Comparison of ENCODE assay signal across 8 cellular contexts in the genomic region with DNA sequence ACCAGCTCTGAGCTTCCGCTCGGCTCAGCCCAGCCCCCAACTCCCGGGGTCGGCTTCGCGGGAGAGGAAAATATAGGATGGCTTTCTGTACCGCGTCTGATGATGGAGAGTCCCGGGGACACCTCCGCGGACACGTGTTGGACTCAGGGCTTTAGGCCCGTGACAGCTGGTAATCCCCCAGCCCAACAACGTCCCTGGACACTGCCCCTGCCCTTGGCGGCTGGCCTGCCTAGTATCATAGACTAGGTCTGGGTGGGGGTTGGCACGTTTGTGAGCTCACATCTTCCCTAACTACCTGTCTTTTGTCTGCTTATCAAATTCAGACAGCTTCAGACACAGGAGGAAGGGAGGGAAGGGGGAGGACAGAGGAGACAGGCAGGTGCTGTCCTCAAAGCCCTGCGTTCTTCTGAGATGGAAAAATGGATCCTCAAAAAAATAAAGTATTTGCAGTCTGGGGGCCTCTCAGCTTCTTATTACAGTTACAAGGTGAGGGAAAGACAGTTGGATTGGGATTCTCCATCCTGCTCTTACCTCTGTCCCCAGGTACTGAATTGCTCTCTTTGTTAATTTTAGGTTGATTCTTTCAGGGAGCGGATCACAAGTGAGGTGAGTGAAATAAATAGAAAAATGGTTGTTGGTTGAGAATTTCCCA. TPM values are rescaled to one million over a fixed set of nuclear protein-coding genes. Genes with fewer than 3 reads are reported as not detected.
DNase-seq lines count a peak whose midpoint lies in the region; ATAC-seq, FAIRE-seq and TF ChIP-seq lines count a peak whose summit lies in the region.

No MANE protein-coding gene starts in this region.

- ATAC-seq in HG03095 (IDR thresholded peaks at IDR 0.05; ENCODE audit: unreplicated experiment) (peak; percentile 13), HepG2 (peak; percentile 28)

- DNase-seq in Caco-2 = no peak
- no peak for DNase-seq in astrocyte of the spinal cord (ENCODE audit: low read depth, low spot score)
- no peak for DNase-seq in HepG2 (ENCODE audit: low spot score)
- no peak for DNase-seq in tibial nerve (ENCODE audit: low spot score in 2 of 2)
- DNase-seq in activated gamma-delta T cell (lab: John Stamatoyannopoulos, UW) = no peak
- no peak for DNase-seq in SK-N-DZ (ENCODE audit: low spot score)
- DNase-seq in NCI-H2227 treated with DMSO at 0.1 percent for 48 hours (lab: John Stamatoyannopoulos, UW) = no peak

- 0 out of 2 replicates have a peak, but pooled peaks cover 14% of the 10 kb centered on the region for H3K4me1 ChIP-seq in Caco-2
- H3K4me1 ChIP-seq in HepG2 (ENCODE audit: insufficient read depth, low read length) = peaks cover 40% of the 10 kb centered on the region
- peaks cover 0 to 36% (median 14%) of the 10 kb centered on the region in 4 donors for H3K4me1 ChIP-seq in tibial nerve

- in situ Hi-C loops in astrocyte of the spinal cord (cut with HindIII; ENCODE audit: low sequenced_read_pairs) (no loop called here), HepG2 (cut with HindIII; ENCODE audit: extremely low pct_ligation_motif_present, low pct_unique_long_range_greater_than_20kb) (no loop called here)

- H3K4me3 ChIP-seq in Caco-2 (ENCODE audit: low read depth, low read length) = peak overlapping the region; percentile 97
- H3K4me3 ChIP-seq in astrocyte of the spinal cord (ENCODE audit: low read depth, low read length) = peak overlapping the region; percentile 100
- peak overlapping the region; percentile 92 to 98 (median 92) for H3K4me3 ChIP-seq in HepG2 (replicated peaks in 1 of 3; ENCODE audit: insufficient read depth in 1 of 3, low read depth in 2 of 3, low read length in 3 of 3)
- peak overlapping the region; percentile 52 to 96 (median 76) for H3K4me3 ChIP-seq in tibial nerve

- peak overlapping the region; percentile 94 for H3K9ac ChIP-seq in HepG2 (ENCODE audit: insufficient read depth, low read depth, low read length)

- TF ChIP-seq CTCF in Caco-2 (IDR thresholded peaks at IDR 0.05; ENCODE audit: insufficient read depth in 1 of 2, low read depth in 1 of 2, low read length in 1 of 2, severe bottlenecking in 1 of 2, unreplicated experiment in 1 of 2) (no peak), astrocyte of the spinal cord (IDR thresholded peaks at IDR 0.05; ENCODE audit: low read depth, low read length) (no peak), HepG2 (CRISPR knock-in tag; IDR thresholded peaks at IDR 0.05) (no peak), tibial nerve (IDR thresholded peaks at IDR 0.05) (no peak)

- no peaks in the 10 kb centered on the region for H4K20me1 ChIP-seq in HepG2 (ENCODE audit: insufficient read depth, low read length)

- no peak for FAIRE-seq in HepG2 (lab: Jason Lieb, UNC)

- intact Hi-C loops in Caco-2 (cut with micrococcal nuclease; ENCODE audit: unreplicated experiment) = no loop called here
- intact Hi-C loops in HepG2 (cut with micrococcal nuclease; ENCODE audit: unreplicated experiment) = loop anchor here (5.0 kb wide), 1 partner anchor 163 kb away; the partner anchor contains the start of gene RPL27

- H3K36me3 Mint-ChIP-seq in Caco-2 (ENCODE audit: insufficient read depth, unreplicated experiment) = peaks cover 58% of the 10 kb centered on the region

- no peaks in the 10 kb centered on the region for H3K27me3 ChIP-seq in Caco-2 (replicated peaks; ENCODE audit: control insufficient read depth, insufficient read depth, low read length)
- no peaks in the 10 kb centered on the region; a peak in 1 of 5 replicates for H3K27me3 ChIP-seq in HepG2 (ENCODE audit: control insufficient read depth in 1 of 2, insufficient read depth in 2 of 2, low read length in 2 of 2)
- H3K27me3 ChIP-seq in tibial nerve = no peaks in the 10 kb centered on the region

- peak overlapping the region; percentile 91 for H3K4me3 Mint-ChIP-seq in Caco-2 (ENCODE audit: unreplicated experiment)

- no peak overlapping the region for H2AFZ ChIP-seq in HepG2 (ENCODE audit: low read length)

- TF ChIP-seq EP300 in HepG2 (IDR thresholded peaks at IDR 0.05; ENCODE audit: low read depth in 2 of 2, low read length in 2 of 2) (no peak), HepG2 (CRISPR knock-in tag; IDR thresholded peaks at IDR 0.05; ENCODE audit: borderline replicate concordance) (no peak), tibial nerve (IDR thresholded peaks at IDR 0.05) (no peak)

- CTCF ChIA-PET in Caco-2 (lab: Charles Lee) (interaction anchor here (0.6 to 1.4 kb wide), 6 partner anchors 9 to 485 kb away, joined by 3 to 11 read pairs (median 4); partner anchors contain the start of gene BECN1), HepG2 (lab: Yijun Ruan, JAX; ENCODE audit: low intra/inter-chr PET ratio, low total read pairs) (no interaction called here)

- no peaks in the 10 kb centered on the region for H3K4me1 Mint-ChIP-seq in Caco-2 (ENCODE audit: low read depth, unreplicated experiment)

- H3K4me2 ChIP-seq in HepG2 (ENCODE audit: low read depth, low read length) = peak overlapping the region; percentile 92

- H3K27ac ChIP-seq in HepG2 (ENCODE audit: extremely low read length, insufficient read depth, low read length) (peak overlapping the region; percentile 90), tibial nerve (peak overlapping the region; percentile 44 to 90 (median 88))

- H3K9me3 Mint-ChIP-seq in Caco-2 (ENCODE audit: unreplicated experiment) = no peaks in the 10 kb centered on the region

- POLR2A ChIA-PET in Caco-2 (lab: Charles Lee) = interaction anchor here (0.6 to 1.8 kb wide), 6 partner anchors 9 to 164 kb away, joined by 3 to 19 read pairs (median 5); partner anchors contain the start of genes BECN1, RPL27 and VPS25
- POLR2A ChIA-PET in HepG2 (lab: Yijun Ruan, JAX) = interaction anchor here (0.6 to 5.9 kb wide), 23 partner anchors 9 to 256 kb away, joined by 3 to 73 read pairs (median 5); partner anchors contain the start of genes AOC2, BECN1, CNTD1 and COA3

- peaks cover 38% of the 10 kb centered on the region for H3K79me2 ChIP-seq in HepG2 (ENCODE audit: insufficient read depth, low read length)

- no peak for TF ChIP-seq POLR2A in HepG2 (IDR thresholded peaks at IDR 0.05; ENCODE audit: insufficient read depth in 1 of 2, low read depth in 2 of 2, low read length in 2 of 2)
- TF ChIP-seq POLR2A in tibial nerve (IDR thresholded peaks at IDR 0.05) = no peak

- H3K36me3 ChIP-seq in Caco-2 (ENCODE audit: control insufficient read depth, insufficient read depth, low read length) (peaks cover 6% of the 10 kb centered on the region), HepG2 (replicated peaks in 1 of 2; ENCODE audit: control insufficient read depth in 1 of 2, insufficient read depth in 2 of 2, low read length in 2 of 2) (peaks cover 15 to 29% of the 10 kb centered on the region in 2 experiments), tibial nerve (peaks cover 0 to 41% (median 19%) of the 10 kb centered on the region in 3 donors)

- TSS peak; percentile 53 for BruUV-seq in Caco-2 (replicated peaks; lab: Mats Ljungman, UMichigan)
- BruUV-seq in HepG2 (replicated peaks; lab: Mats Ljungman, UMichigan) = TSS peak; percentile 80

- 5% methylated on average over 18 of the region's 18 CpGs for WGBS in HepG2 (ENCODE audit: low lambda C conversion rate)
- WGBS in tibial nerve, 2 donors = 6 to 11% methylated on average over 10 to 16 of the region's 18 CpGs

- H3K27me3 Mint-ChIP-seq in Caco-2 (ENCODE audit: insufficient read depth, unreplicated experiment) = no peaks in the 10 kb centered on the region

- peak overlapping the region; percentile 95 for H3K27ac Mint-ChIP-seq in Caco-2 (ENCODE audit: unreplicated experiment)

- no peaks in the 10 kb centered on the region for H3K9me3 ChIP-seq in Caco-2
- no peaks in the 10 kb centered on the region for H3K9me3 ChIP-seq in HepG2 (ENCODE audit: low read length)
- no peaks in the 10 kb centered on the region for H3K9me3 ChIP-seq in tibial nerve

- TF ChIP-seq RAD21 in HepG2 (CRISPR knock-in tag; IDR thresholded peaks at IDR 0.05) = no peak

RNA-seq across cellular contexts. Expression of gene PSME3, which starts 0.7 kb away (rescaled TPM):
- total RNA-seq in Caco-2 (2022) (195 and 197 TPM in 2 replicates), HepG2 (2016; rRNA removed; fragmentation: Illumina TruSeq; extraction: Trizol) (135 and 202 TPM in 2 replicates), tibial nerve (10 to 100 TPM; 42.2 to 86.7 (median 53.7) TPM)
- total RNA-seq in HepG2 (2016; cell fraction: cytosol; rRNA removed; fragmentation: Illumina TruSeq; extraction: Trizol; ENCODE audit: low read depth) = 57.2 and 65.9 TPM in 2 replicates
- 137 and 184 TPM in 2 replicates for total RNA-seq in HepG2 (2016; cell fraction: insoluble cytoplasmic fraction; rRNA removed; fragmentation: Illumina TruSeq; extraction: Trizol)
- total RNA-seq in HepG2 (2016; cell fraction: membrane; rRNA removed; fragmentation: Illumina TruSeq; extraction: Trizol) = 87.8 and 99.6 TPM in 2 replicates
- 85.8 and 91.0 TPM in 2 replicates for total RNA-seq in HepG2 (2016; cell fraction: nucleus; rRNA removed; fragmentation: Illumina TruSeq; extraction: Trizol)
- 61.5 and 66.3 TPM in 2 replicates for polyA plus RNA-seq in HepG2 (2011; rRNA removed)
- 46.2 and 72.9 TPM in 2 replicates for polyA plus RNA-seq in HepG2 (2011; cell fraction: cytosol; rRNA removed)
- 54.8 and 72.6 TPM in 2 replicates for polyA plus RNA-seq in HepG2 (2011; cell fraction: nucleus; rRNA removed)
- polyA plus RNA-seq in HepG2 (2012) = 70.9 and 82.9 TPM in 2 replicates
- 40.6 and 52.7 TPM in 2 replicates for polyA plus RNA-seq in HepG2 (2016; cell fraction: cytosol; fragmentation: Illumina TruSeq; extraction: Trizol; ENCODE audit: low read depth)
- polyA plus RNA-seq in HepG2 (2016; cell fraction: insoluble cytoplasmic fraction; fragmentation: Illumina TruSeq; extraction: Trizol; ENCODE audit: low read depth) = 192 and 233 TPM in 2 replicates
- 79.0 and 86.8 TPM in 2 replicates for polyA plus RNA-seq in HepG2 (2016; cell fraction: membrane; fragmentation: Illumina TruSeq; extraction: Trizol; ENCODE audit: low read depth)
- 115 and 117 TPM in 2 replicates for polyA plus RNA-seq in HepG2 (2016; cell fraction: nucleus; fragmentation: Illumina TruSeq; extraction: Trizol; ENCODE audit: insufficient read depth, low read depth)
- 45.3 and 91.4 TPM in 2 replicates for polyA minus RNA-seq in HepG2 (2011; rRNA and poly(A)+ RNA removed; ENCODE audit: low replicate concordance)
- 33.7 and 38.2 TPM in 2 replicates for polyA minus RNA-seq in HepG2 (2011; cell fraction: cytosol; rRNA and poly(A)+ RNA removed)
- polyA minus RNA-seq in HepG2 (2011; cell fraction: nucleus; rRNA and poly(A)+ RNA removed) = 50.2 and 71.4 TPM in 2 replicates
- polyA plus RNA-seq in SK-N-DZ (2014; cell fraction: cytosol; rRNA removed) = 145 and 162 TPM in 2 replicates
- polyA plus RNA-seq in SK-N-DZ (2014; cell fraction: nucleus; rRNA removed) = 84.6 and 105 TPM in 2 replicates

RNA-seq across cellular contexts. Expression of gene BECN1, which starts 9.8 kb away (rescaled TPM):
- total RNA-seq in Caco-2 (2022) (82.0 and 82.7 TPM in 2 replicates), HepG2 (2016; rRNA removed; fragmentation: Illumina TruSeq; extraction: Trizol) (97.2 and 109 TPM in 2 replicates), tibial nerve (100 to 1,000 TPM in 1 of 4 donors, 10 to 100 TPM in 3; 76.7 to 104 (median 80.4) TPM)
- 55.5 and 62.2 TPM in 2 replicates for total RNA-seq in HepG2 (2016; cell fraction: cytosol; rRNA removed; fragmentation: Illumina TruSeq; extraction: Trizol; ENCODE audit: low read depth)
- total RNA-seq in HepG2 (2016; cell fraction: insoluble cytoplasmic fraction; rRNA removed; fragmentation: Illumina TruSeq; extraction: Trizol) = 93.4 and 107 TPM in 2 replicates
- 110 and 130 TPM in 2 replicates for total RNA-seq in HepG2 (2016; cell fraction: membrane; rRNA removed; fragmentation: Illumina TruSeq; extraction: Trizol)
- 64.5 and 67.5 TPM in 2 replicates for total RNA-seq in HepG2 (2016; cell fraction: nucleus; rRNA removed; fragmentation: Illumina TruSeq; extraction: Trizol)
- 77.1 and 82.1 TPM in 2 replicates for polyA plus RNA-seq in HepG2 (2011; rRNA removed)
- 56.9 and 59.6 TPM in 2 replicates for polyA plus RNA-seq in HepG2 (2011; cell fraction: cytosol; rRNA removed)
- polyA plus RNA-seq in HepG2 (2011; cell fraction: nucleus; rRNA removed) = 82.7 and 86.2 TPM in 2 replicates
- 71.0 and 75.9 TPM in 2 replicates for polyA plus RNA-seq in HepG2 (2012)
- polyA plus RNA-seq in HepG2 (2016; cell fraction: cytosol; fragmentation: Illumina TruSeq; extraction: Trizol; ENCODE audit: low read depth) = 51.4 and 75.4 TPM in 2 replicates
- polyA plus RNA-seq in HepG2 (2016; cell fraction: insoluble cytoplasmic fraction; fragmentation: Illumina TruSeq; extraction: Trizol; ENCODE audit: low read depth) = 112 and 124 TPM in 2 replicates
- 93.2 and 107 TPM in 2 replicates for polyA plus RNA-seq in HepG2 (2016; cell fraction: membrane; fragmentation: Illumina TruSeq; extraction: Trizol; ENCODE audit: low read depth)
- 109 and 113 TPM in 2 replicates for polyA plus RNA-seq in HepG2 (2016; cell fraction: nucleus; fragmentation: Illumina TruSeq; extraction: Trizol; ENCODE audit: insufficient read depth, low read depth)
- polyA minus RNA-seq in HepG2 (2011; rRNA and poly(A)+ RNA removed; ENCODE audit: low replicate concordance) = 64.5 and 76.4 TPM in 2 replicates
- polyA minus RNA-seq in HepG2 (2011; cell fraction: cytosol; rRNA and poly(A)+ RNA removed) = 28.1 and 41.1 TPM in 2 replicates
- 93.6 and 112 TPM in 2 replicates for polyA minus RNA-seq in HepG2 (2011; cell fraction: nucleus; rRNA and poly(A)+ RNA removed)
- 58.3 and 59.5 TPM in 2 replicates for polyA plus RNA-seq in SK-N-DZ (2014; cell fraction: cytosol; rRNA removed)
- 80.2 and 111 TPM in 2 replicates for polyA plus RNA-seq in SK-N-DZ (2014; cell fraction: nucleus; rRNA removed)

RNA-seq across cellular contexts. Expression of gene AOC2, which starts 10.5 kb away (rescaled TPM):
- total RNA-seq in Caco-2 (2022) (3.7 and 4.2 TPM in 2 replicates), HepG2 (2016; rRNA removed; fragmentation: Illumina TruSeq; extraction: Trizol) (0.55 and 1.2 TPM in 2 replicates), tibial nerve (1 to 10 TPM; 2.0 to 3.3 (median 3.0) TPM)
- not detected in 2 replicates for total RNA-seq in HepG2 (2016; cell fraction: cytosol; rRNA removed; fragmentation: Illumina TruSeq; extraction: Trizol; ENCODE audit: low read depth)
- total RNA-seq in HepG2 (2016; cell fraction: insoluble cytoplasmic fraction; rRNA removed; fragmentation: Illumina TruSeq; extraction: Trizol) = 0.30 and 1.3 TPM in 2 replicates
- total RNA-seq in HepG2 (2016; cell fraction: membrane; rRNA removed; fragmentation: Illumina TruSeq; extraction: Trizol) = 0.31 and 0.38 TPM in 2 replicates
- 2.2 and 3.5 TPM in 2 replicates for total RNA-seq in HepG2 (2016; cell fraction: nucleus; rRNA removed; fragmentation: Illumina TruSeq; extraction: Trizol)
- polyA plus RNA-seq in HepG2 (2011; rRNA removed) = 3.3 and 5.1 TPM in 2 replicates
- polyA plus RNA-seq in HepG2 (2011; cell fraction: cytosol; rRNA removed) = 1.7 TPM in 2 replicates
- polyA plus RNA-seq in HepG2 (2011; cell fraction: nucleus; rRNA removed) = 21.9 and 26.2 TPM in 2 replicates
- 2.7 and 9.2 TPM in 2 replicates for polyA plus RNA-seq in HepG2 (2012)
- polyA plus RNA-seq in HepG2 (2016; cell fraction: cytosol; fragmentation: Illumina TruSeq; extraction: Trizol; ENCODE audit: low read depth) = 0.10 and 0.19 TPM in 2 replicates
- 0.66 and 0.95 TPM in 2 replicates for polyA plus RNA-seq in HepG2 (2016; cell fraction: insoluble cytoplasmic fraction; fragmentation: Illumina TruSeq; extraction: Trizol; ENCODE audit: low read depth)
- polyA plus RNA-seq in HepG2 (2016; cell fraction: membrane; fragmentation: Illumina TruSeq; extraction: Trizol; ENCODE audit: low read depth) = 0.24 and 0.30 TPM in 2 replicates
- 5.9 and 6.2 TPM in 2 replicates for polyA plus RNA-seq in HepG2 (2016; cell fraction: nucleus; fragmentation: Illumina TruSeq; extraction: Trizol; ENCODE audit: insufficient read depth, low read depth)
- 5.1 and 5.5 TPM in 2 replicates for polyA minus RNA-seq in HepG2 (2011; rRNA and poly(A)+ RNA removed; ENCODE audit: low replicate concordance)
- 0.26 and 0.59 TPM in 2 replicates for polyA minus RNA-seq in HepG2 (2011; cell fraction: cytosol; rRNA and poly(A)+ RNA removed)
- polyA minus RNA-seq in HepG2 (2011; cell fraction: nucleus; rRNA and poly(A)+ RNA removed) = 9.8 and 10.3 TPM in 2 replicates
- 0.41 TPM in 1 of 2 replicates, not detected in the other for polyA plus RNA-seq in SK-N-DZ (2014; cell fraction: cytosol; rRNA removed)
- 0.49 and 1.3 TPM in 2 replicates for polyA plus RNA-seq in SK-N-DZ (2014; cell fraction: nucleus; rRNA removed)

RNA-seq across cellular contexts. Expression of gene AOC3, which starts 17.1 kb away (rescaled TPM):
- 0.49 and 0.93 TPM in 2 replicates for total RNA-seq in Caco-2 (2022)
- total RNA-seq in HepG2 (2016; rRNA removed; fragmentation: Illumina TruSeq; extraction: Trizol) = 8.7 and 10.4 TPM in 2 replicates
- 1.1 and 1.3 TPM in 2 replicates for total RNA-seq in HepG2 (2016; cell fraction: cytosol; rRNA removed; fragmentation: Illumina TruSeq; extraction: Trizol; ENCODE audit: low read depth)
- total RNA-seq in HepG2 (2016; cell fraction: insoluble cytoplasmic fraction; rRNA removed; fragmentation: Illumina TruSeq; extraction: Trizol) = 8.4 and 9.5 TPM in 2 replicates
- 5.2 and 5.4 TPM in 2 replicates for total RNA-seq in HepG2 (2016; cell fraction: membrane; rRNA removed; fragmentation: Illumina TruSeq; extraction: Trizol)
- 5.4 and 5.6 TPM in 2 replicates for total RNA-seq in HepG2 (2016; cell fraction: nucleus; rRNA removed; fragmentation: Illumina TruSeq; extraction: Trizol)
- polyA plus RNA-seq in HepG2 (2011; rRNA removed) = 51.7 and 61.0 TPM in 2 replicates
- polyA plus RNA-seq in HepG2 (2011; cell fraction: cytosol; rRNA removed) = 41.8 and 51.7 TPM in 2 replicates
- 46.4 and 56.2 TPM in 2 replicates for polyA plus RNA-seq in HepG2 (2011; cell fraction: nucleus; rRNA removed)
- polyA plus RNA-seq in HepG2 (2012) = 44.7 and 61.7 TPM in 2 replicates
- polyA plus RNA-seq in HepG2 (2016; cell fraction: cytosol; fragmentation: Illumina TruSeq; extraction: Trizol; ENCODE audit: low read depth) = 2.7 and 3.3 TPM in 2 replicates
- polyA plus RNA-seq in HepG2 (2016; cell fraction: insoluble cytoplasmic fraction; fragmentation: Illumina TruSeq; extraction: Trizol; ENCODE audit: low read depth) = 21.1 and 22.0 TPM in 2 replicates
- polyA plus RNA-seq in HepG2 (2016; cell fraction: membrane; fragmentation: Illumina TruSeq; extraction: Trizol; ENCODE audit: low read depth) = 6.6 and 6.7 TPM in 2 replicates
- 18.7 and 18.9 TPM in 2 replicates for polyA plus RNA-seq in HepG2 (2016; cell fraction: nucleus; fragmentation: Illumina TruSeq; extraction: Trizol; ENCODE audit: insufficient read depth, low read depth)
- polyA minus RNA-seq in HepG2 (2011; rRNA and poly(A)+ RNA removed; ENCODE audit: low replicate concordance) = 0.51 and 56.5 TPM in 2 replicates
- 13.8 and 20.0 TPM in 2 replicates for polyA minus RNA-seq in HepG2 (2011; cell fraction: cytosol; rRNA and poly(A)+ RNA removed)
- polyA minus RNA-seq in HepG2 (2011; cell fraction: nucleus; rRNA and poly(A)+ RNA removed) = 11.6 and 18.6 TPM in 2 replicates
- 10 to 100 TPM; 49.0 to 74.1 (median 53.0) TPM for total RNA-seq in tibial nerve
- polyA plus RNA-seq in SK-N-DZ (2014; cell fraction: cytosol; rRNA removed) = 0.15 and 0.24 TPM in 2 replicates
- polyA plus RNA-seq in SK-N-DZ (2014; cell fraction: nucleus; rRNA removed) = 0.31 and 0.70 TPM in 2 replicates

RNA-seq across cellular contexts. Expression of gene CNTD1, which starts 35.2 kb away (rescaled TPM):
- total RNA-seq in Caco-2 (2022) (1.7 and 2.2 TPM in 2 replicates), HepG2 (2016; rRNA removed; fragmentation: Illumina TruSeq; extraction: Trizol) (0.11 TPM in 1 of 2 replicates, not detected in the other), tibial nerve (under 1 TPM in 1 of 4 donors, not detected in 3; 0.22 TPM)
- total RNA-seq in HepG2 (2016; cell fraction: cytosol; rRNA removed; fragmentation: Illumina TruSeq; extraction: Trizol; ENCODE audit: low read depth) = not detected in 2 replicates
- 0.26 and 0.45 TPM in 2 replicates for total RNA-seq in HepG2 (2016; cell fraction: insoluble cytoplasmic fraction; rRNA removed; fragmentation: Illumina TruSeq; extraction: Trizol)
- not detected in 2 replicates for total RNA-seq in HepG2 (2016; cell fraction: membrane; rRNA removed; fragmentation: Illumina TruSeq; extraction: Trizol)
- total RNA-seq in HepG2 (2016; cell fraction: nucleus; rRNA removed; fragmentation: Illumina TruSeq; extraction: Trizol) = 0.25 TPM in 1 of 2 replicates, not detected in the other
- polyA plus RNA-seq in HepG2 (2011; rRNA removed) = 0.15 and 0.34 TPM in 2 replicates
- polyA plus RNA-seq in HepG2 (2011; cell fraction: cytosol; rRNA removed) = 0.16 and 0.17 TPM in 2 replicates
- polyA plus RNA-seq in HepG2 (2011; cell fraction: nucleus; rRNA removed) = 0.17 TPM in 1 of 2 replicates, not detected in the other
- polyA plus RNA-seq in HepG2 (2012) = 1.8 TPM in 2 replicates
- 0.11 TPM in 1 of 2 replicates, not detected in the other for polyA plus RNA-seq in HepG2 (2016; cell fraction: cytosol; fragmentation: Illumina TruSeq; extraction: Trizol; ENCODE audit: low read depth)
- polyA plus RNA-seq in HepG2 (2016; cell fraction: insoluble cytoplasmic fraction; fragmentation: Illumina TruSeq; extraction: Trizol; ENCODE audit: low read depth) = 0.11 and 0.36 TPM in 2 replicates
- 0.15 and 0.41 TPM in 2 replicates for polyA plus RNA-seq in HepG2 (2016; cell fraction: membrane; fragmentation: Illumina TruSeq; extraction: Trizol; ENCODE audit: low read depth)
- polyA plus RNA-seq in HepG2 (2016; cell fraction: nucleus; fragmentation: Illumina TruSeq; extraction: Trizol; ENCODE audit: insufficient read depth, low read depth) = 0.77 TPM in 1 of 2 replicates, not detected in the other
- polyA minus RNA-seq in HepG2 (2011; rRNA and poly(A)+ RNA removed; ENCODE audit: low replicate concordance) = not detected in 2 replicates
- not detected in 2 replicates for polyA minus RNA-seq in HepG2 (2011; cell fraction: cytosol; rRNA and poly(A)+ RNA removed)
- 0.25 TPM in 1 of 2 replicates, not detected in the other for polyA minus RNA-seq in HepG2 (2011; cell fraction: nucleus; rRNA and poly(A)+ RNA removed)
- not detected in 2 replicates for polyA plus RNA-seq in SK-N-DZ (2014; cell fraction: cytosol; rRNA removed)
- polyA plus RNA-seq in SK-N-DZ (2014; cell fraction: nucleus; rRNA removed) = not detected in 2 replicates
